In genomic region chr1:22471610-22472009, GRCh38 we compare ENCODE assay signal across 19 cellular contexts. TPM values are rescaled to one million over a fixed set of nuclear protein-coding genes. Genes with fewer than 3 reads are reported as not detected.
DNase-seq lines count a peak whose midpoint lies in the region; ATAC-seq and TF ChIP-seq lines count a peak whose summit lies in the region.
"Had no signal": no experiment of that assay in that cellular context is flagged by ENCODE, and none has a peak within 500 bp of the region (broad histone marks: within the 10 kb centered on the region; RNA-seq: fewer than 3 reads in every experiment).

No MANE protein-coding gene starts in this region.

- H3K4me1 ChIP-seq in right atrium auricular region (peaks cover 0 to 48% of the 10 kb centered on the region in 2 donors), aorta (ENCODE audit: control insufficient read depth in 1 of 2, insufficient read depth in 2 of 2, low read length in 2 of 2) (peaks cover 0 to 2% of the 10 kb centered on the region in 2 donors), mucosa of descending colon (ENCODE audit: low read depth) (no peaks in the 10 kb centered on the region)

- H3K9me3 ChIP-seq in right atrium auricular region (no peaks in the 10 kb centered on the region), aorta (ENCODE audit: control insufficient read depth, low read length) (no peaks in the 10 kb centered on the region), mucosa of descending colon (no peaks in the 10 kb centered on the region)
- H3K9me3 ChIP-seq: Peyer's patch had no signal

- peaks cover 3% of the 10 kb centered on the region for H3K9me3 Mint-ChIP-seq in glutamatergic neuron (ENCODE audit: unreplicated experiment)
- H3K9me3 Mint-ChIP-seq: CD14-positive monocyte, IgD-negative memory B cell had no signal

- H3K4me3 ChIP-seq in right atrium auricular region (no peak overlapping the region), aorta (ENCODE audit: low read length in 2 of 2) (no peak overlapping the region), mucosa of descending colon (no peak overlapping the region)
- H3K4me3 ChIP-seq: GM23338, Peyer's patch had no signal

- H3K4me1 Mint-ChIP-seq in glutamatergic neuron (ENCODE audit: low read depth, unreplicated experiment): peaks cover 32% of the 10 kb centered on the region

- TF ChIP-seq CTCF in right atrium auricular region (IDR thresholded peaks at IDR 0.05): no peak
- no peak for TF ChIP-seq CTCF in glutamatergic neuron (IDR thresholded peaks at IDR 0.05; ENCODE audit: partially characterized antibody, unreplicated experiment)
- TF ChIP-seq CTCF in mucosa of descending colon (IDR thresholded peaks at IDR 0.05): no peak

- peak; percentile 32 for ATAC-seq in Right ventricle myocardium superior (ENCODE audit: poor library complexity)
- ATAC-seq in aorta (ENCODE audit: low FRiP score): peak; percentile 44
- no peak for ATAC-seq in GM18520 (IDR thresholded peaks at IDR 0.05; ENCODE audit: unreplicated experiment)
- ATAC-seq in mucosa of descending colon: no peak
- ATAC-seq: GM23338 had no signal

- 94 to 95% methylated on average over 7 of the region's 7 CpGs for WGBS in aorta, 2 donors

- H3K36me3 ChIP-seq in right atrium auricular region: no peaks in the 10 kb centered on the region
- H3K36me3 ChIP-seq in aorta (ENCODE audit: control insufficient read depth in 1 of 2, insufficient read depth in 2 of 2, low read length in 1 of 2): no peaks in the 10 kb centered on the region
- H3K36me3 ChIP-seq in mucosa of descending colon (ENCODE audit: low read depth): no peaks in the 10 kb centered on the region
- H3K36me3 ChIP-seq: Peyer's patch had no signal

- H3K27ac Mint-ChIP-seq in glutamatergic neuron (ENCODE audit: unreplicated experiment): peak overlapping the region; percentile 22
- H3K27ac Mint-ChIP-seq: GM23338 had no signal

- peaks cover 2% of the 10 kb centered on the region for H3K27me3 Mint-ChIP-seq in glutamatergic neuron (ENCODE audit: unreplicated experiment)
- H3K27me3 Mint-ChIP-seq: IgD-negative memory B cell had no signal

- DNase-seq in Right ventricle myocardium superior (no peak), right atrium auricular region (ENCODE audit: low spot score) (no peak), glutamatergic neuron (no peak), myocyte (ENCODE audit: low read depth) (peak; percentile 44), aorta (no peak), anterior cingulate cortex (lab: John Stamatoyannopoulos, UW) (no peak), mucosa of descending colon (no peak)
- DNase-seq: AML-193, GF-D8, HCEC 1CT, MV-4-11, NCI-H1694 treated with DMSO at 0.1 percent for 48 hours, NCI-H2081 treated with DMSO at 0.1 percent for 48 hours, NCI-H526, Peyer's patch had no signal

- H3K27me3 ChIP-seq in right atrium auricular region: no peaks in the 10 kb centered on the region
- no peaks in the 10 kb centered on the region for H3K27me3 ChIP-seq in aorta (ENCODE audit: control insufficient read depth in 1 of 2, insufficient read depth in 2 of 2, low read length in 1 of 2)
- H3K27me3 ChIP-seq: Peyer's patch had no signal

- intact Hi-C loops in Right ventricle myocardium superior (cut with DNase I): no loop called here
- intact Hi-C loops in aorta (cut with DNase I): no loop called here
- intact Hi-C loops in mucosa of descending colon (cut with DNase I, micrococcal nuclease): no loop called here

- no peaks in the 10 kb centered on the region for H3K36me3 Mint-ChIP-seq in glutamatergic neuron (ENCODE audit: unreplicated experiment)

- H3K27ac ChIP-seq in right atrium auricular region: peak overlapping the region in 1 of 2 donors; percentile 44
- H3K27ac ChIP-seq in aorta (ENCODE audit: low read depth in 1 of 2, low read length in 2 of 2): peak overlapping the region in 1 of 2 donors; percentile 16
- H3K27ac ChIP-seq: Peyer's patch had no signal

- no peak overlapping the region for H3K4me3 Mint-ChIP-seq in glutamatergic neuron (ENCODE audit: unreplicated experiment)
- H3K4me3 Mint-ChIP-seq: CD14-positive monocyte, GM23338, IgD-negative memory B cell had no signal

RNA-seq across cellular contexts. Expression of gene ZBTB40, which starts 20.0 kb away (rescaled TPM):
- total RNA-seq in Right ventricle myocardium superior (15.0 TPM), right atrium auricular region (10 to 100 TPM; 10.4 to 12.5 TPM), glutamatergic neuron (ENCODE audit: unreplicated experiment) (25.7 TPM), myocyte (19.0 and 19.9 TPM in 2 replicates), aorta (10 to 100 TPM; 21.2 to 24.9 TPM), mucosa of descending colon (10 to 100 TPM; 14.8 to 28.0 (median 16.7) TPM)
- 8.7 TPM for polyA plus RNA-seq in myocyte (2012)
- 10 to 100 TPM in 1 of 2 donors, 1 to 10 TPM in 1; 4.4 to 19.3 TPM for polyA plus RNA-seq in aorta

Comparison
In these comparisons a context has a peak if more than half of its experiments do, and no peak if none do; other contexts are left out.
1. ATAC-seq: peak in Right ventricle myocardium superior (single experiment) and aorta (single experiment); none in GM18520 (single experiment) and mucosa of descending colon (single experiment).